Comparison of ENCODE assay signal across 37 cellular contexts in genomic region chr19:14094854-14095253, GRCh38. TPM values are rescaled to one million over a fixed set of nuclear protein-coding genes. Genes with fewer than 3 reads are reported as not detected.
DNase-seq lines count a peak whose midpoint lies in the region; ATAC-seq and TF ChIP-seq lines count a peak whose summit lies in the region.
"Had no signal": no experiment of that assay in that cellular context is flagged by ENCODE, and none has a peak within 500 bp of the region (broad histone marks: within the 10 kb centered on the region; RNA-seq: fewer than 3 reads in every experiment).

No MANE protein-coding gene starts in this region.

- intact Hi-C loops in activated CD8-positive, alpha-beta T cell treated with anti-CD3 and anti-CD28 coated beads for 36 hours (cut with micrococcal nuclease) = no loop called here
- intact Hi-C loops in CD8-positive, alpha-beta T cell (cut with DNase I, micrococcal nuclease) = no loop called here

- CTCF ChIA-PET in activated CD8-positive, alpha-beta T cell treated with anti-CD3 and anti-CD28 coated beads, Interleukin-2, amount 10 ng/mL, durations not matched to agents 7 days and 5 days (lab: Charles Lee) = interaction anchor here (1.0 to 4.0 kb wide), 2 partner anchors 20 to 42 kb away, joined by 3 to 20 read pairs; no protein-coding TSS in a partner anchor
- CTCF ChIA-PET in activated CD8-positive, alpha-beta T cell treated with anti-CD3 and anti-CD28 coated beads for 36 hours (lab: Charles Lee) = interaction anchor here (3.7 kb wide), 1 partner anchor 19 kb away, joined by 29 read pairs; a partner anchor contains a TSS
- CTCF ChIA-PET in CD8-positive, alpha-beta T cell (lab: Charles Lee) = interaction anchor here (1.4 kb wide), 2 partner anchors 20 to 42 kb away, joined by 4 to 6 read pairs; partner anchors contain the start of gene ASF1B
- CTCF ChIA-PET in WTC11 (lab: Charles Lee) = interaction anchor here (1.7 to 2.2 kb wide), 2 partner anchors 20 to 42 kb away, joined by 6 to 19 read pairs; partner anchors contain the start of gene ASF1B

- H3K27ac ChIP-seq in CD8-positive, alpha-beta T cell (ENCODE audit: low read depth, low read length) = no peak overlapping the region
- H3K27ac ChIP-seq: body of pancreas, prostate gland, sigmoid colon, tibial artery, vagina had no signal

- DNase-seq in activated CD8-positive, alpha-beta T cell treated with anti-CD3 and anti-CD28 coated beads, Interleukin-2, amount 10 ng/mL, durations not matched to agents 7 days and 5 days = no peak
- no peak for DNase-seq in activated CD8-positive, alpha-beta T cell treated with anti-CD3 and anti-CD28 coated beads for 36 hours
- no peak for DNase-seq in CD8-positive, alpha-beta T cell
- DNase-seq in WTC11 (ENCODE audit: low spot score) = no peak
- no peak for DNase-seq in cerebellar cortex (ENCODE audit: low spot score)
- no peak for DNase-seq in cerebellar nuclear complex (lab: John Stamatoyannopoulos, UW)
- DNase-seq: activated CD4-positive, CD25-positive, alpha-beta regulatory T cell treated with anti-CD3 and anti-CD28 coated beads, Interleukin-2, amount 50 U/mL, for 72 hours; activated gamma-delta T cell; activated T-cell treated with anti-CD3 and anti-CD28 coated beads, Interleukin-2, amount 50 U/mL, for 24 hours; body of pancreas; CD4-positive, alpha-beta memory T cell; hypothalamus; KBM-7; NCI-H1092 treated with DMSO at 0.1 percent for 48 hours; NCI-H187; NCI-H2171; nucleus accumbens; PC-3; Right ventricle myocardium superior; sigmoid colon; stimulated activated CD4-positive, alpha-beta T cell treated with anti-CD3 and anti-CD28 coated beads, Interleukin-12 subunit alpha, Interleukin-12 subunit beta, amount 100 ng/mL, for 4 hours; stimulated activated CD4-positive, alpha-beta T cell treated with anti-CD3 and anti-CD28 coated beads, Interleukin-2, amount 100 ng/mL, for 48 hours; T-helper 2 cell; tibial artery had no signal

- no peak overlapping the region for H3K4me3 ChIP-seq in CD8-positive, alpha-beta T cell (ENCODE audit: low read depth, low read length)
- H3K4me3 ChIP-seq: body of pancreas, GM23338, prostate gland, sigmoid colon, tibial artery, vagina had no signal

- POLR2A ChIA-PET in activated CD8-positive, alpha-beta T cell treated with anti-CD3 and anti-CD28 coated beads, Interleukin-2, amount 10 ng/mL, durations not matched to agents 7 days and 5 days (lab: Charles Lee) = interaction anchor here (0.6 kb wide), 1 partner anchor 42 kb away, joined by 4 read pairs; the partner anchor contains the start of gene ASF1B
- POLR2A ChIA-PET in activated CD8-positive, alpha-beta T cell treated with anti-CD3 and anti-CD28 coated beads for 36 hours (lab: Charles Lee) = interaction anchor here (0.8 kb wide), 1 partner anchor 41 kb away, joined by 4 read pairs; the partner anchor contains the start of gene ASF1B
- POLR2A ChIA-PET in CD8-positive, alpha-beta T cell (lab: Charles Lee) = interaction anchor here (4.2 kb wide), 1 partner anchor 41 kb away, joined by 20 read pairs; the partner anchor contains the start of gene ASF1B
- POLR2A ChIA-PET in WTC11 (lab: Charles Lee) = no interaction called here

- ATAC-seq in activated CD8-positive, alpha-beta T cell treated with anti-CD3 and anti-CD28 coated beads, Interleukin-2, amount 10 ng/mL, durations not matched to agents 7 days and 5 days = no peak
- ATAC-seq in activated CD8-positive, alpha-beta T cell treated with anti-CD3 and anti-CD28 coated beads for 36 hours = no peak
- no peak for ATAC-seq in CD8-positive, alpha-beta T cell
- ATAC-seq in WTC11 (no peak), HG02870 (IDR thresholded peaks at IDR 0.05; ENCODE audit: unreplicated experiment) (no peak)
- ATAC-seq: body of pancreas, GM23338, PC-3, SK-N-SH treated with all-trans-retinoic acid at 6 μM for 48 hours had no signal

- peaks cover 20% of the 10 kb centered on the region for H3K36me3 Mint-ChIP-seq in activated CD8-positive, alpha-beta T cell treated with anti-CD3 and anti-CD28 coated beads, Interleukin-2, amount 10 ng/mL, durations not matched to agents 7 days and 5 days (ENCODE audit: low read depth)
- H3K36me3 Mint-ChIP-seq in activated CD8-positive, alpha-beta T cell treated with anti-CD3 and anti-CD28 coated beads for 36 hours (ENCODE audit: low read depth) = peaks cover 23% of the 10 kb centered on the region
- H3K36me3 Mint-ChIP-seq in CD8-positive, alpha-beta T cell = peaks cover 23% of the 10 kb centered on the region
- H3K36me3 Mint-ChIP-seq in WTC11 (peaks cover 12% of the 10 kb centered on the region), nephron (ENCODE audit: low read depth) (peaks cover 39% of the 10 kb centered on the region)

- no peak for TF ChIP-seq CTCF in activated CD8-positive, alpha-beta T cell treated with anti-CD3 and anti-CD28 coated beads for 36 hours (IDR thresholded peaks at IDR 0.05)
- no peak for TF ChIP-seq CTCF in CD8-positive, alpha-beta T cell (IDR thresholded peaks at IDR 0.05)
- TF ChIP-seq CTCF in WTC11 (IDR thresholded peaks at IDR 0.05) = no peak
- no peak for TF ChIP-seq CTCF in nephron (IDR thresholded peaks at IDR 0.05; ENCODE audit: unreplicated experiment in 3 of 3)

- peaks cover 7% of the 10 kb centered on the region for H3K36me3 ChIP-seq in CD8-positive, alpha-beta T cell (ENCODE audit: insufficient read depth, low read length)

- peaks cover 7% of the 10 kb centered on the region for H3K9me3 Mint-ChIP-seq in activated CD8-positive, alpha-beta T cell treated with anti-CD3 and anti-CD28 coated beads, Interleukin-2, amount 10 ng/mL, durations not matched to agents 7 days and 5 days (ENCODE audit: insufficient read depth)
- peaks cover 11% of the 10 kb centered on the region for H3K9me3 Mint-ChIP-seq in activated CD8-positive, alpha-beta T cell treated with anti-CD3 and anti-CD28 coated beads for 36 hours
- peaks cover 6% of the 10 kb centered on the region for H3K9me3 Mint-ChIP-seq in CD8-positive, alpha-beta T cell
- H3K9me3 Mint-ChIP-seq in WTC11 (peaks cover 13% of the 10 kb centered on the region), nephron (peaks cover 11% of the 10 kb centered on the region)

- no peaks in the 10 kb centered on the region for H3K27me3 Mint-ChIP-seq in activated CD8-positive, alpha-beta T cell treated with anti-CD3 and anti-CD28 coated beads, Interleukin-2, amount 10 ng/mL, durations not matched to agents 7 days and 5 days (ENCODE audit: low read depth)
- H3K27me3 Mint-ChIP-seq in activated CD8-positive, alpha-beta T cell treated with anti-CD3 and anti-CD28 coated beads for 36 hours = no peaks in the 10 kb centered on the region
- no peaks in the 10 kb centered on the region for H3K27me3 Mint-ChIP-seq in CD8-positive, alpha-beta T cell (ENCODE audit: low read depth)
- H3K27me3 Mint-ChIP-seq in WTC11 (ENCODE audit: low read depth) = peaks cover 22% of the 10 kb centered on the region
- no peaks in the 10 kb centered on the region for H3K27me3 Mint-ChIP-seq in nephron (ENCODE audit: low read depth)
- H3K27me3 Mint-ChIP-seq: activated T-cell treated with anti-CD3 and anti-CD28 coated beads, Interleukin-2, amount 50 U/mL, for 24 hours had no signal

- no peaks in the 10 kb centered on the region for H3K9me3 ChIP-seq in CD8-positive, alpha-beta T cell (ENCODE audit: low read length)
- H3K9me3 ChIP-seq: body of pancreas, prostate gland had no signal

- peak overlapping the region; percentile 5 for H3K27ac Mint-ChIP-seq in activated CD8-positive, alpha-beta T cell treated with anti-CD3 and anti-CD28 coated beads, Interleukin-2, amount 10 ng/mL, durations not matched to agents 7 days and 5 days
- H3K27ac Mint-ChIP-seq in activated CD8-positive, alpha-beta T cell treated with anti-CD3 and anti-CD28 coated beads for 36 hours = no peak overlapping the region
- H3K27ac Mint-ChIP-seq in CD8-positive, alpha-beta T cell = peak overlapping the region; percentile 56
- H3K27ac Mint-ChIP-seq in WTC11 = 0 out of 2 replicates have a peak overlapping the region, but pooled peaks have one; percentile 45
- peak overlapping the region in 1 of 3 experiments; percentile 26 for H3K27ac Mint-ChIP-seq in nephron
- H3K27ac Mint-ChIP-seq: activated T-cell treated with anti-CD3 and anti-CD28 coated beads, Interleukin-2, amount 50 U/mL, for 24 hours; GM23338 had no signal

- peaks cover 8% of the 10 kb centered on the region for H3K4me1 ChIP-seq in CD8-positive, alpha-beta T cell (ENCODE audit: insufficient read depth, low read length)
- H3K4me1 ChIP-seq: prostate gland had no signal

- no peak overlapping the region for H3K4me3 Mint-ChIP-seq in activated CD8-positive, alpha-beta T cell treated with anti-CD3 and anti-CD28 coated beads, Interleukin-2, amount 10 ng/mL, durations not matched to agents 7 days and 5 days
- no peak overlapping the region for H3K4me3 Mint-ChIP-seq in activated CD8-positive, alpha-beta T cell treated with anti-CD3 and anti-CD28 coated beads for 36 hours
- H3K4me3 Mint-ChIP-seq in CD8-positive, alpha-beta T cell = no peak overlapping the region
- H3K4me3 Mint-ChIP-seq in WTC11 (no peak overlapping the region), nephron (peak overlapping the region in 2 of 3 experiments; percentile 42 to 66)
- H3K4me3 Mint-ChIP-seq: activated T-cell treated with anti-CD3 and anti-CD28 coated beads, Interleukin-2, amount 50 U/mL, for 24 hours; GM23338 had no signal

- H3K4me1 Mint-ChIP-seq in activated CD8-positive, alpha-beta T cell treated with anti-CD3 and anti-CD28 coated beads, Interleukin-2, amount 10 ng/mL, durations not matched to agents 7 days and 5 days (ENCODE audit: low read depth) = peaks cover 13% of the 10 kb centered on the region
- peaks cover 10% of the 10 kb centered on the region for H3K4me1 Mint-ChIP-seq in activated CD8-positive, alpha-beta T cell treated with anti-CD3 and anti-CD28 coated beads for 36 hours (ENCODE audit: low read depth)
- peaks cover 17% of the 10 kb centered on the region for H3K4me1 Mint-ChIP-seq in CD8-positive, alpha-beta T cell (ENCODE audit: low read depth)
- H3K4me1 Mint-ChIP-seq in WTC11 = peaks cover 9% of the 10 kb centered on the region
- peaks cover 9% of the 10 kb centered on the region for H3K4me1 Mint-ChIP-seq in nephron

- no peaks in the 10 kb centered on the region for H3K27me3 ChIP-seq in CD8-positive, alpha-beta T cell (ENCODE audit: insufficient read depth, low read length)
- H3K27me3 ChIP-seq: body of pancreas, sigmoid colon, tibial artery, vagina had no signal

RNA-seq across cellular contexts. Expression of gene SAMD1, which starts 4.3 kb away (rescaled TPM):
- total RNA-seq in activated CD8-positive, alpha-beta T cell treated with anti-CD3 and anti-CD28 coated beads, Interleukin-2, amount 10 ng/mL, durations not matched to agents 7 days and 5 days = 10 to 100 TPM; 72.0 to 76.1 TPM
- 10 to 100 TPM; 62.1 to 66.9 TPM for total RNA-seq in activated CD8-positive, alpha-beta T cell treated with anti-CD3 and anti-CD28 coated beads for 36 hours
- 10 to 100 TPM; 35.2 to 37.5 TPM for total RNA-seq in CD8-positive, alpha-beta T cell
- 113 to 131 TPM (median 116 TPM) in 3 replicates for total RNA-seq in WTC11 (2021)

RNA-seq across cellular contexts. Expression of gene C19orf67, which starts 9.3 kb away (rescaled TPM):
- not detected for total RNA-seq in activated CD8-positive, alpha-beta T cell treated with anti-CD3 and anti-CD28 coated beads, Interleukin-2, amount 10 ng/mL, durations not matched to agents 7 days and 5 days
- total RNA-seq in activated CD8-positive, alpha-beta T cell treated with anti-CD3 and anti-CD28 coated beads for 36 hours = not detected
- total RNA-seq in CD8-positive, alpha-beta T cell = not detected
- total RNA-seq in WTC11 (2021) = 0.35 to 0.87 TPM (median 0.41 TPM) in 3 replicates
- total RNA-seq: A172, body of pancreas, chondrocyte, glomerular endothelial cell, GM23338, HT-29, lung microvascular endothelial cell, M059J, NCI-H460, PC-3, Right ventricle myocardium superior, sigmoid colon, vagina had no signal

RNA-seq across cellular contexts. Expression of gene MISP3, which starts 22.3 kb away (rescaled TPM):
- 1 to 10 TPM; 1.0 to 1.1 TPM for total RNA-seq in activated CD8-positive, alpha-beta T cell treated with anti-CD3 and anti-CD28 coated beads, Interleukin-2, amount 10 ng/mL, durations not matched to agents 7 days and 5 days
- 1 to 10 TPM; 1.4 to 1.5 TPM for total RNA-seq in activated CD8-positive, alpha-beta T cell treated with anti-CD3 and anti-CD28 coated beads for 36 hours
- under 1 TPM; 0.25 to 0.41 TPM for total RNA-seq in CD8-positive, alpha-beta T cell
- total RNA-seq in WTC11 (2021) = 2.4 to 3.4 TPM (median 3.2 TPM) in 3 replicates
- total RNA-seq: lung microvascular endothelial cell had no signal

RNA-seq across cellular contexts. Expression of gene PRKACA, which starts 22.7 kb away (rescaled TPM):
- 10 to 100 TPM; 69.2 to 72.4 TPM for total RNA-seq in activated CD8-positive, alpha-beta T cell treated with anti-CD3 and anti-CD28 coated beads, Interleukin-2, amount 10 ng/mL, durations not matched to agents 7 days and 5 days
- 10 to 100 TPM; 61.0 to 61.5 TPM for total RNA-seq in activated CD8-positive, alpha-beta T cell treated with anti-CD3 and anti-CD28 coated beads for 36 hours
- 10 to 100 TPM; 37.0 to 40.8 TPM for total RNA-seq in CD8-positive, alpha-beta T cell
- 37.8 to 48.0 TPM (median 41.7 TPM) in 3 replicates for total RNA-seq in WTC11 (2021)

RNA-seq across cellular contexts. Expression of gene PALM3, which starts 33.0 kb away (rescaled TPM):
- total RNA-seq in activated CD8-positive, alpha-beta T cell treated with anti-CD3 and anti-CD28 coated beads, Interleukin-2, amount 10 ng/mL, durations not matched to agents 7 days and 5 days = not detected
- not detected for total RNA-seq in activated CD8-positive, alpha-beta T cell treated with anti-CD3 and anti-CD28 coated beads for 36 hours
- total RNA-seq in CD8-positive, alpha-beta T cell = not detected
- total RNA-seq in WTC11 (2021) = 25.9 to 31.1 TPM (median 28.6 TPM) in 3 replicates
- total RNA-seq: CD4-positive, alpha-beta memory T cell; glomerular endothelial cell; lung microvascular endothelial cell; NCI-H460; Right ventricle myocardium superior had no signal

Comparison
In these comparisons a context has a peak if more than half of its experiments do, and no peak if none do; other contexts are left out.
1. H3K4me3 Mint-ChIP-seq: peak in nephron (2 of 3); none in activated CD8-positive, alpha-beta T cell treated with anti-CD3 and anti-CD28 coated beads, Interleukin-2, amount 10 ng/mL, durations not matched to agents 7 days and 5 days (single experiment), activated CD8-positive, alpha-beta T cell treated with anti-CD3 and anti-CD28 coated beads for 36 hours (single experiment), CD8-positive, alpha-beta T cell (single experiment) and WTC11 (single experiment).